Comparison of ENCODE assay signal across 21 cellular contexts in genomic region chr20:48736231-48736630, GRCh38.
A peak's percentile ranks its signal among the peaks of the same experiment; 100 is the strongest.
DNase-seq lines count a peak whose midpoint lies in the region; ATAC-seq and TF ChIP-seq lines count a peak whose summit lies in the region.
"Had no signal": no experiment of that assay in that cellular context is flagged by ENCODE, and none has a peak within 500 bp of the region (broad histone marks: within the 10 kb centered on the region; RNA-seq: fewer than 3 reads in every experiment).

No MANE protein-coding gene starts in this region.

- in situ Hi-C loops in IMR-90 (cut with MboI; ENCODE audit: low sequenced_read_pairs): no loop called here

- no peaks in the 10 kb centered on the region for H3K36me3 ChIP-seq in IMR-90 (ENCODE audit: control insufficient read depth, insufficient read depth, low read length)
- peaks cover 31% of the 10 kb centered on the region for H3K36me3 ChIP-seq in WERI-Rb-1
- H3K36me3 ChIP-seq: BE2C, Peyer's patch, thyroid gland had no signal

- no peak overlapping the region for H3K4me3 ChIP-seq in IMR-90 (ENCODE audit: insufficient read depth, low read depth, low read length)
- no peak overlapping the region for H3K4me3 ChIP-seq in WERI-Rb-1 (ENCODE audit: low read depth, low read length)
- H3K4me3 ChIP-seq: GM23338, Peyer's patch, SK-N-MC, thyroid gland had no signal

- no peak overlapping the region for H3K4ac ChIP-seq in IMR-90 (ENCODE audit: low read depth, low read length)

- H3K14ac ChIP-seq in IMR-90 (replicated peaks; ENCODE audit: low read depth, low read length): no peak overlapping the region

- no peaks in the 10 kb centered on the region for H3K9me3 Mint-ChIP-seq in activated CD4-positive, alpha-beta T cell treated with anti-CD3 and anti-CD28 coated beads for 36 hours (ENCODE audit: low read depth)
- H3K9me3 Mint-ChIP-seq in activated naive CD8-positive, alpha-beta T cell treated with anti-CD3 and anti-CD28 coated beads, Interleukin-2, amount 50 U/mL, for 24 hours: no peaks in the 10 kb centered on the region
- no peaks in the 10 kb centered on the region for H3K9me3 Mint-ChIP-seq in natural killer cell
- H3K9me3 Mint-ChIP-seq: GM23338, neural crest cell had no signal

- peaks cover 25% of the 10 kb centered on the region for H3K36me3 Mint-ChIP-seq in activated CD4-positive, alpha-beta T cell treated with anti-CD3 and anti-CD28 coated beads for 36 hours (ENCODE audit: low read depth)
- peaks cover 49% of the 10 kb centered on the region for H3K36me3 Mint-ChIP-seq in activated naive CD8-positive, alpha-beta T cell treated with anti-CD3 and anti-CD28 coated beads, Interleukin-2, amount 50 U/mL, for 24 hours (ENCODE audit: low read depth)
- H3K36me3 Mint-ChIP-seq in natural killer cell: peaks cover 15% of the 10 kb centered on the region

- H3K9me3 ChIP-seq in IMR-90 (ENCODE audit: control insufficient read depth, insufficient read depth, low read length) (no peaks in the 10 kb centered on the region), WERI-Rb-1 (ENCODE audit: severe bottlenecking) (no peaks in the 10 kb centered on the region)
- H3K9me3 ChIP-seq: BE2C, Peyer's patch, thyroid gland had no signal

- no peaks in the 10 kb centered on the region for H3K79me1 ChIP-seq in IMR-90 (ENCODE audit: low read depth in 1 of 2, low read length in 2 of 2)

- CTCF ChIA-PET in activated CD4-positive, alpha-beta T cell treated with anti-CD3 and anti-CD28 coated beads for 36 hours (lab: Charles Lee): no interaction called here
- CTCF ChIA-PET in IMR-90 (lab: Yijun Ruan, JAX): no interaction called here

- peaks cover 42% of the 10 kb centered on the region for H3K4me1 Mint-ChIP-seq in activated CD4-positive, alpha-beta T cell treated with anti-CD3 and anti-CD28 coated beads for 36 hours
- peaks cover 71% of the 10 kb centered on the region for H3K4me1 Mint-ChIP-seq in activated naive CD8-positive, alpha-beta T cell treated with anti-CD3 and anti-CD28 coated beads, Interleukin-2, amount 50 U/mL, for 24 hours
- H3K4me1 Mint-ChIP-seq in natural killer cell: peaks cover 70 to 77% of the 10 kb centered on the region in 2 donors

- DNase-seq in activated CD4-positive, alpha-beta T cell treated with anti-CD3 and anti-CD28 coated beads for 36 hours: no peak
- no peak for DNase-seq in activated CD4-positive, alpha-beta T cell treated with anti-CD3 and anti-CD28 coated beads, Interleukin-2, amount 50 U/mL, for 48 hours
- DNase-seq in IMR-90 (peak; percentile 8), natural killer cell (no peak), DMS114 treated with DMSO at 0.1 percent for 48 hours (lab: John Stamatoyannopoulos, UW; ENCODE audit: unreplicated experiment) (no peak), WERI-Rb-1 (no peak), NCI-H2081 (lab: John Stamatoyannopoulos, UW) (no peak)
- DNase-seq in activated naive CD8-positive, alpha-beta T cell treated with anti-CD3 and anti-CD28 coated beads, Interleukin-2, amount 50 U/mL, for 24 hours: no peak
- DNase-seq: 8988T; activated CD4-positive, alpha-beta T cell treated with anti-CD3 and anti-CD28 coated beads, Interleukin-2, amount 50 U/mL, for 1 hour; anterior cingulate cortex; BE2C; DMS153; hypothalamus; kidney glomerular epithelial cell; NCI-H1436; Peyer's patch; thyroid gland had no signal

- TF ChIP-seq CTCF in IMR-90 (conservative IDR thresholded peaks at IDR 0.05; ENCODE audit: low read depth, low read length) (no peak), natural killer cell (IDR thresholded peaks at IDR 0.05) (no peak), WERI-Rb-1 (IDR thresholded peaks at IDR 0.05; ENCODE audit: low read depth, low read length) (no peak)

- H3K4me3 Mint-ChIP-seq in activated CD4-positive, alpha-beta T cell treated with anti-CD3 and anti-CD28 coated beads for 36 hours: no peak overlapping the region
- no peak overlapping the region for H3K4me3 Mint-ChIP-seq in activated naive CD8-positive, alpha-beta T cell treated with anti-CD3 and anti-CD28 coated beads, Interleukin-2, amount 50 U/mL, for 24 hours
- peak overlapping the region; percentile 43 for H3K4me3 Mint-ChIP-seq in natural killer cell
- H3K4me3 Mint-ChIP-seq: GM23338, neural crest cell had no signal

- intact Hi-C loops in activated CD4-positive, alpha-beta T cell treated with anti-CD3 and anti-CD28 coated beads for 36 hours (cut with DNase I, micrococcal nuclease): loop anchor here in 1 of 2 experiments (5.0 kb wide), 1 partner anchor 46 kb away; no protein-coding TSS in a partner anchor
- intact Hi-C loops in IMR-90 (cut with micrococcal nuclease) (no loop called here), natural killer cell (cut with micrococcal nuclease) (loop anchor here (1.0 kb wide), 1 partner anchor 14 kb away; no protein-coding TSS in a partner anchor)

- ATAC-seq in activated CD4-positive, alpha-beta T cell treated with anti-CD3 and anti-CD28 coated beads for 36 hours: no peak
- ATAC-seq in IMR-90 (ENCODE audit: low read depth) (no peak), natural killer cell (no peak)
- no peak for ATAC-seq in activated naive CD8-positive, alpha-beta T cell treated with anti-CD3 and anti-CD28 coated beads, Interleukin-2, amount 50 U/mL, for 24 hours
- ATAC-seq: GM23338 had no signal

- peaks cover 3% of the 10 kb centered on the region; the same call in 1 of the 2 replicates for H3K27me3 ChIP-seq in IMR-90 (ENCODE audit: control insufficient read depth, insufficient read depth, low read length)
- H3K27me3 ChIP-seq in WERI-Rb-1 (ENCODE audit: insufficient read depth, low read depth, severe bottlenecking): no peaks in the 10 kb centered on the region
- H3K27me3 ChIP-seq: BE2C, Peyer's patch, thyroid gland had no signal

- no peaks in the 10 kb centered on the region for H3K27me3 Mint-ChIP-seq in activated CD4-positive, alpha-beta T cell treated with anti-CD3 and anti-CD28 coated beads for 36 hours
- H3K27me3 Mint-ChIP-seq in activated naive CD8-positive, alpha-beta T cell treated with anti-CD3 and anti-CD28 coated beads, Interleukin-2, amount 50 U/mL, for 24 hours: no peaks in the 10 kb centered on the region
- H3K27me3 Mint-ChIP-seq in natural killer cell (ENCODE audit: low read depth in 2 of 2): no peaks in the 10 kb centered on the region

- H2BK120ac ChIP-seq in IMR-90 (ENCODE audit: low read depth, low read length): no peak overlapping the region

- dilution Hi-C loops in IMR-90 (cut with HindIII; ENCODE audit: low sequenced_read_pairs, unreplicated experiment): no loop called here

- no peak overlapping the region for H4K5ac ChIP-seq in IMR-90 (ENCODE audit: low read depth, low read length)

- no peak overlapping the region for H4K8ac ChIP-seq in IMR-90 (ENCODE audit: low read depth in 2 of 2, low read length in 2 of 2)

- H3K4me1 ChIP-seq in IMR-90 (ENCODE audit: control insufficient read depth, insufficient read depth, low read length): no peaks in the 10 kb centered on the region
- H3K4me1 ChIP-seq: thyroid gland had no signal

- H3K18ac ChIP-seq in IMR-90 (ENCODE audit: low read depth, low read length): no peak overlapping the region

- H3K9ac ChIP-seq in IMR-90 (ENCODE audit: low read depth, low read length): no peak overlapping the region

- H3K23ac ChIP-seq in IMR-90 (ENCODE audit: low read depth, low read length): no peak overlapping the region

- no peak overlapping the region for H3K56ac ChIP-seq in IMR-90 (ENCODE audit: extremely low read depth, insufficient read depth, low read length)

- no peaks in the 10 kb centered on the region for H3K9me1 ChIP-seq in IMR-90 (ENCODE audit: insufficient read depth, low read length)

- H3K4me2 ChIP-seq in IMR-90 (ENCODE audit: low read depth, low read length): no peak overlapping the region
- H3K4me2 ChIP-seq: GM23338 had no signal

- POLR2A ChIA-PET in activated CD4-positive, alpha-beta T cell treated with anti-CD3 and anti-CD28 coated beads for 36 hours (lab: Charles Lee): no interaction called here
- POLR2A ChIA-PET in IMR-90 (lab: Charles Lee; ENCODE audit: unreplicated experiment): no interaction called here

- no peak overlapping the region for H2AK9ac ChIP-seq in IMR-90 (replicated peaks; ENCODE audit: low read depth, low read length, poor library complexity)

- no peak overlapping the region for H2BK15ac ChIP-seq in IMR-90 (ENCODE audit: low read depth, low read length)

- TF ChIP-seq POLR2A in IMR-90 (IDR thresholded peaks at IDR 0.05; ENCODE audit: low read depth, low read length): no peak

- no peak overlapping the region for H4K91ac ChIP-seq in IMR-90 (ENCODE audit: insufficient read depth, low read depth, low read length)

- H4K20me1 ChIP-seq in IMR-90 (ENCODE audit: insufficient read depth, low read length): no peaks in the 10 kb centered on the region

- H2BK20ac ChIP-seq in IMR-90 (ENCODE audit: low read depth, low read length): no peak overlapping the region

- no peak overlapping the region for H2BK5ac ChIP-seq in IMR-90 (ENCODE audit: low read depth, low read length, poor library complexity, severe bottlenecking)

- H2AFZ ChIP-seq in IMR-90 (replicated peaks; ENCODE audit: low read length, poor library complexity): no peak overlapping the region
- H2AFZ ChIP-seq: GM23338 had no signal

- BruUV-seq in IMR-90 (replicated peaks; lab: Mats Ljungman, UMichigan): no TSS peak

- peak overlapping the region; percentile 47 for H3K27ac Mint-ChIP-seq in activated CD4-positive, alpha-beta T cell treated with anti-CD3 and anti-CD28 coated beads for 36 hours
- H3K27ac Mint-ChIP-seq in activated naive CD8-positive, alpha-beta T cell treated with anti-CD3 and anti-CD28 coated beads, Interleukin-2, amount 50 U/mL, for 24 hours: peak overlapping the region; percentile 3
- peak overlapping the region; percentile 89 to 91 for H3K27ac Mint-ChIP-seq in natural killer cell
- H3K27ac Mint-ChIP-seq: GM23338 had no signal

- no peak for TF ChIP-seq RAD21 in IMR-90 (IDR thresholded peaks at IDR 0.05; ENCODE audit: low read length)

- H3K27ac ChIP-seq in IMR-90 (ENCODE audit: insufficient read depth, low read length): no peak overlapping the region
- no peak overlapping the region for H3K27ac ChIP-seq in WERI-Rb-1
- H3K27ac ChIP-seq: SK-N-MC, thyroid gland had no signal

- no peak overlapping the region for H2AK5ac ChIP-seq in IMR-90 (ENCODE audit: low read depth, low read length)

TF ChIP-seq in IMR-90, 13 proteins besides CTCF, POLR2A, EP300 and RAD21 (continues in another document):
- TF ChIP-seq RFX5 (IDR thresholded peaks at IDR 0.05; ENCODE audit: low read depth, low read length) (no peak), CHD1 (IDR thresholded peaks at IDR 0.05; ENCODE audit: low read depth, low read length) (no peak), CEBPB (IDR thresholded peaks at IDR 0.05; ENCODE audit: low read depth, low read length) (no peak), ELK1 (IDR thresholded peaks at IDR 0.05; ENCODE audit: borderline replicate concordance, low read depth, low read length) (no peak), MXI1 (IDR thresholded peaks at IDR 0.05; ENCODE audit: borderline replicate concordance, low read depth, low read length) (no peak)

Comparison
In these comparisons a context has a peak if more than half of its experiments do, and no peak if none do; other contexts are left out.
1. H3K27ac Mint-ChIP-seq: peak in every context shown above with its lines; median percentile 90 in natural killer cell; 47 in activated CD4-positive, alpha-beta T cell treated with anti-CD3 and anti-CD28 coated beads for 36 hours; 3 in activated naive CD8-positive, alpha-beta T cell treated with anti-CD3 and anti-CD28 coated beads, Interleukin-2, amount 50 U/mL, for 24 hours.